ENCODE assay signal across 10 cellular contexts in genomic region chr19:51136891-51137551, GRCh38. TPM values are rescaled to one million over a fixed set of nuclear protein-coding genes. Genes with fewer than 3 reads are reported as not detected.
DNase-seq lines count a peak whose midpoint lies in the region; ATAC-seq and TF ChIP-seq lines count a peak whose summit lies in the region.
"Had no signal": no experiment of that assay in that cellular context is flagged by ENCODE, and none has a peak within 500 bp of the region (broad histone marks: within the 10 kb centered on the region; RNA-seq: fewer than 3 reads in every experiment).

No MANE protein-coding gene starts in this region.

- peak; percentile 39 for DNase-seq in activated effector memory CD4-positive, alpha-beta T cell treated with anti-CD3 and anti-CD28 coated beads, Interleukin-2, amount 50 U/mL, for 16 hours
- no peak for DNase-seq in activated effector memory CD4-positive, alpha-beta T cell treated with Interleukin-2 at 50 U/mL for 16 hours
- DNase-seq in activated naive CD8-positive, alpha-beta T cell treated with anti-CD3 and anti-CD28 coated beads for 36 hours = no peak
- DNase-seq in mesenchymal stem cell (no peak), suprapubic skin (ENCODE audit: low spot score in 2 of 2) (no peak), GM13976 (ENCODE audit: low spot score) (no peak)
- DNase-seq: amniotic stem cell had no signal

- no peak overlapping the region for H3K4me2 ChIP-seq in mesenchymal stem cell (ENCODE audit: low read length, poor library complexity, severe bottlenecking)

- H3K14ac ChIP-seq in mesenchymal stem cell (ENCODE audit: low read length in 2 of 2) = no peak overlapping the region

- TF ChIP-seq CTCF in suprapubic skin (IDR thresholded peaks at IDR 0.05) (no peak), GM13976 (IDR thresholded peaks at IDR 0.05; ENCODE audit: borderline replicate concordance, control extremely low read depth, extremely low read depth, insufficient read depth, missing control alignments) (no peak)

- peaks cover 3% of the 10 kb centered on the region for H3K9me3 Mint-ChIP-seq in activated naive CD8-positive, alpha-beta T cell treated with anti-CD3 and anti-CD28 coated beads for 36 hours

- no peak overlapping the region for H4K91ac ChIP-seq in mesenchymal stem cell (ENCODE audit: low read length)

- H3K9ac ChIP-seq in mesenchymal stem cell (ENCODE audit: low read length) = no peak overlapping the region

- H3K4me1 ChIP-seq in mesenchymal stem cell (ENCODE audit: control insufficient read depth, insufficient read depth, low read depth, low read length) = no peaks in the 10 kb centered on the region
- no peaks in the 10 kb centered on the region for H3K4me1 ChIP-seq in suprapubic skin

- in situ Hi-C loops in GM13976 (cut with MboI; ENCODE audit: low sequenced_read_pairs, unreplicated experiment) = no loop called here

- no peak overlapping the region for H2AK5ac ChIP-seq in mesenchymal stem cell (ENCODE audit: low read length, severe bottlenecking)

- H3K4me3 Mint-ChIP-seq in activated naive CD8-positive, alpha-beta T cell treated with anti-CD3 and anti-CD28 coated beads for 36 hours = peak overlapping the region; percentile 7

- H3K27ac ChIP-seq in mesenchymal stem cell (ENCODE audit: low read length, poor library complexity, severe bottlenecking) (no peak overlapping the region), suprapubic skin (peak overlapping the region; percentile 31)
- H3K27ac ChIP-seq: VCaP had no signal

- H4K8ac ChIP-seq in mesenchymal stem cell (ENCODE audit: low read length) = no peak overlapping the region

- no peak for TF ChIP-seq EP300 in suprapubic skin (IDR thresholded peaks at IDR 0.05)

- H3K4me3 ChIP-seq in mesenchymal stem cell (ENCODE audit: insufficient read depth in 1 of 2, low read depth in 1 of 2, low read length in 2 of 2) (no peak overlapping the region), suprapubic skin (no peak overlapping the region)

- H3K4ac ChIP-seq in mesenchymal stem cell (ENCODE audit: low read depth in 1 of 2, low read length in 2 of 2) = no peak overlapping the region

- H3K9me3 ChIP-seq in mesenchymal stem cell (ENCODE audit: control insufficient read depth, low read length) (peaks cover 7% of the 10 kb centered on the region), suprapubic skin (no peaks in the 10 kb centered on the region)

- TF ChIP-seq POLR2A in suprapubic skin (IDR thresholded peaks at IDR 0.05) = no peak

- no peak overlapping the region for H2BK5ac ChIP-seq in mesenchymal stem cell (ENCODE audit: low read depth, low read length, poor library complexity, severe bottlenecking)

- H3K36me3 Mint-ChIP-seq in activated naive CD8-positive, alpha-beta T cell treated with anti-CD3 and anti-CD28 coated beads for 36 hours = peaks cover 2% of the 10 kb centered on the region

- WGBS in mesenchymal stem cell = 82% methylated on average over 11 of the region's 11 CpGs
- WGBS in suprapubic skin = 68% methylated on average over 11 of the region's 11 CpGs

- no peak overlapping the region for H3K23ac ChIP-seq in mesenchymal stem cell (ENCODE audit: low read length in 2 of 2)

- H2AFZ ChIP-seq in mesenchymal stem cell (ENCODE audit: low read depth, low read length) = no peak overlapping the region

- H3K27me3 ChIP-seq in mesenchymal stem cell (ENCODE audit: control insufficient read depth in 1 of 2, insufficient read depth in 1 of 2, low read length in 2 of 2) = peaks cover 0 to 36% of the 10 kb centered on the region in 2 experiments
- peaks cover 31% of the 10 kb centered on the region for H3K27me3 ChIP-seq in suprapubic skin

- H2BK12ac ChIP-seq in mesenchymal stem cell (ENCODE audit: low read length in 2 of 2) = peak overlapping the region in 1 of 2 experiments; percentile 77

- ATAC-seq in HG02571 (IDR thresholded peaks at IDR 0.05; ENCODE audit: unreplicated experiment) (no peak), GM18870 (IDR thresholded peaks at IDR 0.05; ENCODE audit: unreplicated experiment) (no peak)

- H3K79me1 ChIP-seq in mesenchymal stem cell (replicated peaks; ENCODE audit: low read length, poor library complexity, severe bottlenecking) = no peaks in the 10 kb centered on the region

- H3K36me3 ChIP-seq in mesenchymal stem cell (ENCODE audit: control insufficient read depth in 1 of 2, insufficient read depth in 2 of 2, low read depth in 1 of 2, low read length in 2 of 2) = no peaks in the 10 kb centered on the region
- no peaks in the 10 kb centered on the region for H3K36me3 ChIP-seq in suprapubic skin

- peak overlapping the region; percentile 57 for H3K27ac Mint-ChIP-seq in activated naive CD8-positive, alpha-beta T cell treated with anti-CD3 and anti-CD28 coated beads for 36 hours

- peak overlapping the region; percentile 97 for H2BK15ac ChIP-seq in mesenchymal stem cell (ENCODE audit: low read depth, poor library complexity, severe bottlenecking)

- H3K18ac ChIP-seq in mesenchymal stem cell (ENCODE audit: low read depth in 1 of 2, low read length in 2 of 2) = peak overlapping the region in 1 of 2 experiments; percentile 21

- no peak overlapping the region for H2BK120ac ChIP-seq in mesenchymal stem cell (ENCODE audit: low read depth, low read length)

- H3K4me1 Mint-ChIP-seq in activated naive CD8-positive, alpha-beta T cell treated with anti-CD3 and anti-CD28 coated beads for 36 hours = peaks cover 30% of the 10 kb centered on the region

- H3K27me3 Mint-ChIP-seq in activated naive CD8-positive, alpha-beta T cell treated with anti-CD3 and anti-CD28 coated beads for 36 hours = no peaks in the 10 kb centered on the region

RNA-seq across cellular contexts. Expression of gene SIGLEC7, which starts 5.1 kb away (rescaled TPM):
- total RNA-seq in activated naive CD8-positive, alpha-beta T cell treated with anti-CD3 and anti-CD28 coated beads for 36 hours = not detected
- 0.18 TPM for polyA plus RNA-seq in mesenchymal stem cell (2013, experiment 1 of 2)
- 0.14 TPM for polyA plus RNA-seq in mesenchymal stem cell (2013, experiment 2 of 2)
- total RNA-seq in suprapubic skin = not detected

RNA-seq across cellular contexts. Expression of gene SIGLEC9, which starts 12.3 kb away (rescaled TPM):
- 1 to 10 TPM; 1.3 to 1.6 TPM for total RNA-seq in activated naive CD8-positive, alpha-beta T cell treated with anti-CD3 and anti-CD28 coated beads for 36 hours
- polyA plus RNA-seq in mesenchymal stem cell (2013, experiment 1 of 2) = 0.21 TPM
- polyA plus RNA-seq in mesenchymal stem cell (2013, experiment 2 of 2) = 0.25 TPM
- 1 to 10 TPM in 1 of 4 donors, under 1 TPM in 2, not detected in 1; 0.68 to 1.3 (median 0.83) TPM for total RNA-seq in suprapubic skin

RNA-seq across cellular contexts. Expression of gene CTU1, which starts 28.8 kb away (rescaled TPM):
- 10 to 100 TPM; 10.9 to 11.4 TPM for total RNA-seq in activated naive CD8-positive, alpha-beta T cell treated with anti-CD3 and anti-CD28 coated beads for 36 hours
- polyA plus RNA-seq in mesenchymal stem cell (2013, experiment 1 of 2) = 2.5 TPM
- polyA plus RNA-seq in mesenchymal stem cell (2013, experiment 2 of 2) = 2.7 TPM
- total RNA-seq in suprapubic skin = 10 to 100 TPM in 3 of 4 donors, 1 to 10 TPM in 1; 7.7 to 14.6 (median 12.9) TPM

RNA-seq across cellular contexts. Expression of gene KLK14, which starts 54.3 kb away (rescaled TPM):
- under 1 TPM; 0.30 to 0.31 TPM for total RNA-seq in activated naive CD8-positive, alpha-beta T cell treated with anti-CD3 and anti-CD28 coated beads for 36 hours
- polyA plus RNA-seq in mesenchymal stem cell (2013, experiment 1 of 2) = not detected
- polyA plus RNA-seq in mesenchymal stem cell (2013, experiment 2 of 2) = not detected
- 10 to 100 TPM in 1 of 4 donors, 1 to 10 TPM in 3; 3.8 to 22.8 (median 5.2) TPM for total RNA-seq in suprapubic skin
